ENCODE assay signal across 8 cellular contexts in genomic region chr3:49007771-49008528, GRCh38. TPM values are rescaled to one million over a fixed set of nuclear protein-coding genes. Genes with fewer than 3 reads are reported as not detected.
DNase-seq lines count a peak whose midpoint lies in the region; ATAC-seq, FAIRE-seq and TF ChIP-seq lines count a peak whose summit lies in the region.

No MANE protein-coding gene starts in this region.

- POLR2A ChIA-PET in HepG2 (lab: Yijun Ruan, JAX): interaction anchor here (0.8 to 12.8 kb wide), 20 partner anchors 8 to 457 kb away, joined by 3 to 280 read pairs (median 6); partner anchors contain the start of genes AMT, DALRD3, IMPDH2 and LAMB2

- peaks cover 8 to 16% of the 10 kb centered on the region in 2 experiments for H3K36me3 ChIP-seq in HepG2 (replicated peaks in 1 of 2; ENCODE audit: control insufficient read depth in 1 of 2, insufficient read depth in 2 of 2, low read length in 2 of 2)

- no peak for TF ChIP-seq CTCF in HepG2 (CRISPR knock-in tag; IDR thresholded peaks at IDR 0.05)

- peaks cover 51% of the 10 kb centered on the region for H3K4me1 ChIP-seq in HepG2 (ENCODE audit: insufficient read depth, low read length)

- H3K27ac ChIP-seq in HepG2 (ENCODE audit: extremely low read length, insufficient read depth, low read length): peak overlapping the region; percentile 86

- ATAC-seq in HG03039 (IDR thresholded peaks at IDR 0.05; ENCODE audit: unreplicated experiment) (peak; percentile 39), HepG2 (peak; percentile 35)

- peak overlapping the region; percentile 74 to 88 (median 78) for H3K4me3 ChIP-seq in HepG2 (replicated peaks in 1 of 3; ENCODE audit: insufficient read depth in 1 of 3, low read depth in 2 of 3, low read length in 3 of 3)

- TF ChIP-seq RAD21 in HepG2 (CRISPR knock-in tag; IDR thresholded peaks at IDR 0.05): no peak

- TF ChIP-seq EP300 in HepG2 (IDR thresholded peaks at IDR 0.05; ENCODE audit: low read depth in 2 of 2, low read length in 2 of 2): no peak
- no peak for TF ChIP-seq EP300 in HepG2 (CRISPR knock-in tag; IDR thresholded peaks at IDR 0.05; ENCODE audit: borderline replicate concordance)

- DNase-seq in SHP77 (lab: John Stamatoyannopoulos, UW): peak; percentile 61 to 73
- DNase-seq in SHP77 treated with DMSO at 0.1 percent for 48 hours (lab: John Stamatoyannopoulos, UW): no peak
- peak; percentile 56 for DNase-seq in NCI-H510A (lab: John Stamatoyannopoulos, UW)
- peak; percentile 69 to 82 for DNase-seq in activated CD4-positive, alpha-beta T cell treated with anti-CD3 and anti-CD28 coated beads, Interleukin-2, amount 50 U/mL, for 24 hours (ENCODE audit: low read depth in 1 of 2, low spot score in 1 of 2)
- peak; percentile 76 for DNase-seq in dedifferentiated amniotic fluid mesenchymal stem cell (ENCODE audit: extremely low spot score)
- DNase-seq in HepG2 (ENCODE audit: low spot score): peak; percentile 39
- peak; percentile 87 to 93 for DNase-seq in stimulated activated CD4-positive, alpha-beta T cell treated with anti-CD3 and anti-CD28 coated beads, Interleukin-4, amount 100 ng/mL, for 4 hours

- BruUV-seq in HepG2 (replicated peaks; lab: Mats Ljungman, UMichigan): TSS peak; percentile 62

- H2AFZ ChIP-seq in HepG2 (ENCODE audit: low read length): no peak overlapping the region

- TF ChIP-seq POLR2A in HepG2 (IDR thresholded peaks at IDR 0.05; ENCODE audit: insufficient read depth in 1 of 2, low read depth in 2 of 2, low read length in 2 of 2): no peak

- H3K9me3 ChIP-seq in HepG2 (ENCODE audit: low read length): no peaks in the 10 kb centered on the region

- WGBS in HepG2 (ENCODE audit: low lambda C conversion rate): 23% methylated on average over 32 of the region's 41 CpGs

- H3K79me2 ChIP-seq in HepG2 (ENCODE audit: insufficient read depth, low read length): peaks cover 34% of the 10 kb centered on the region

- CTCF ChIA-PET in HepG2 (lab: Yijun Ruan, JAX; ENCODE audit: low intra/inter-chr PET ratio, low total read pairs): no interaction called here

- peak overlapping the region; percentile 92 for H3K4me2 ChIP-seq in HepG2 (ENCODE audit: low read depth, low read length)

- H3K9ac ChIP-seq in HepG2 (ENCODE audit: insufficient read depth, low read depth, low read length): peak overlapping the region; percentile 89

- peaks cover 17% of the 10 kb centered on the region for H4K20me1 ChIP-seq in HepG2 (ENCODE audit: insufficient read depth, low read length)

- intact Hi-C loops in HepG2 (cut with micrococcal nuclease; ENCODE audit: unreplicated experiment): no loop called here

- no peaks in the 10 kb centered on the region for H3K27me3 ChIP-seq in HepG2 (ENCODE audit: control insufficient read depth in 1 of 2, insufficient read depth in 2 of 2, low read length in 2 of 2)

- in situ Hi-C loops in HepG2 (cut with HindIII; ENCODE audit: extremely low pct_ligation_motif_present, low pct_unique_long_range_greater_than_20kb): no loop called here

- FAIRE-seq in HepG2 (lab: Jason Lieb, UNC): no peak

RNA-seq across cellular contexts. Expression of gene WDR6, which starts 0.8 kb away (rescaled TPM):
- 71.2 and 73.4 TPM in 2 replicates for total RNA-seq in HepG2 (2016; rRNA removed; fragmentation: Illumina TruSeq; extraction: Trizol)
- total RNA-seq in HepG2 (2016; cell fraction: cytosol; rRNA removed; fragmentation: Illumina TruSeq; extraction: Trizol; ENCODE audit: low read depth): 3.5 and 5.3 TPM in 2 replicates
- total RNA-seq in HepG2 (2016; cell fraction: insoluble cytoplasmic fraction; rRNA removed; fragmentation: Illumina TruSeq; extraction: Trizol): 62.0 and 83.0 TPM in 2 replicates
- 11.9 and 16.0 TPM in 2 replicates for total RNA-seq in HepG2 (2016; cell fraction: membrane; rRNA removed; fragmentation: Illumina TruSeq; extraction: Trizol)
- total RNA-seq in HepG2 (2016; cell fraction: nucleus; rRNA removed; fragmentation: Illumina TruSeq; extraction: Trizol): 75.4 and 75.5 TPM in 2 replicates
- 139 and 187 TPM in 2 replicates for polyA plus RNA-seq in HepG2 (2011; rRNA removed)
- 54.1 and 69.9 TPM in 2 replicates for polyA plus RNA-seq in HepG2 (2011; cell fraction: cytosol; rRNA removed)
- 948 and 1,074 TPM in 2 replicates for polyA plus RNA-seq in HepG2 (2011; cell fraction: nucleus; rRNA removed)
- 82.4 and 107 TPM in 2 replicates for polyA plus RNA-seq in HepG2 (2012)
- 3.7 and 3.8 TPM in 2 replicates for polyA plus RNA-seq in HepG2 (2016; cell fraction: cytosol; fragmentation: Illumina TruSeq; extraction: Trizol; ENCODE audit: low read depth)
- polyA plus RNA-seq in HepG2 (2016; cell fraction: insoluble cytoplasmic fraction; fragmentation: Illumina TruSeq; extraction: Trizol; ENCODE audit: low read depth): 65.3 and 72.1 TPM in 2 replicates
- polyA plus RNA-seq in HepG2 (2016; cell fraction: membrane; fragmentation: Illumina TruSeq; extraction: Trizol; ENCODE audit: low read depth): 8.5 and 9.3 TPM in 2 replicates
- 267 and 275 TPM in 2 replicates for polyA plus RNA-seq in HepG2 (2016; cell fraction: nucleus; fragmentation: Illumina TruSeq; extraction: Trizol; ENCODE audit: insufficient read depth, low read depth)
- polyA minus RNA-seq in HepG2 (2011; rRNA and poly(A)+ RNA removed; ENCODE audit: low replicate concordance): 181 and 224 TPM in 2 replicates
- polyA minus RNA-seq in HepG2 (2011; cell fraction: cytosol; rRNA and poly(A)+ RNA removed): 39.8 and 50.4 TPM in 2 replicates
- polyA minus RNA-seq in HepG2 (2011; cell fraction: nucleus; rRNA and poly(A)+ RNA removed): 60.6 and 69.1 TPM in 2 replicates

RNA-seq across cellular contexts. Expression of gene DALRD3, which starts 10.4 kb away (rescaled TPM):
- 18.3 and 19.9 TPM in 2 replicates for total RNA-seq in HepG2 (2016; rRNA removed; fragmentation: Illumina TruSeq; extraction: Trizol)
- total RNA-seq in HepG2 (2016; cell fraction: cytosol; rRNA removed; fragmentation: Illumina TruSeq; extraction: Trizol; ENCODE audit: low read depth): 8.0 and 9.1 TPM in 2 replicates
- 17.2 and 17.7 TPM in 2 replicates for total RNA-seq in HepG2 (2016; cell fraction: insoluble cytoplasmic fraction; rRNA removed; fragmentation: Illumina TruSeq; extraction: Trizol)
- 13.3 and 16.1 TPM in 2 replicates for total RNA-seq in HepG2 (2016; cell fraction: membrane; rRNA removed; fragmentation: Illumina TruSeq; extraction: Trizol)
- total RNA-seq in HepG2 (2016; cell fraction: nucleus; rRNA removed; fragmentation: Illumina TruSeq; extraction: Trizol): 12.3 and 12.5 TPM in 2 replicates
- 31.7 and 36.5 TPM in 2 replicates for polyA plus RNA-seq in HepG2 (2011; rRNA removed)
- 28.5 and 42.5 TPM in 2 replicates for polyA plus RNA-seq in HepG2 (2011; cell fraction: cytosol; rRNA removed)
- polyA plus RNA-seq in HepG2 (2011; cell fraction: nucleus; rRNA removed): 69.2 and 85.2 TPM in 2 replicates
- polyA plus RNA-seq in HepG2 (2012): 10.7 and 12.1 TPM in 2 replicates
- polyA plus RNA-seq in HepG2 (2016; cell fraction: cytosol; fragmentation: Illumina TruSeq; extraction: Trizol; ENCODE audit: low read depth): 6.0 and 7.7 TPM in 2 replicates
- polyA plus RNA-seq in HepG2 (2016; cell fraction: insoluble cytoplasmic fraction; fragmentation: Illumina TruSeq; extraction: Trizol; ENCODE audit: low read depth): 16.3 and 17.2 TPM in 2 replicates
- polyA plus RNA-seq in HepG2 (2016; cell fraction: membrane; fragmentation: Illumina TruSeq; extraction: Trizol; ENCODE audit: low read depth): 10.6 and 11.7 TPM in 2 replicates
- polyA plus RNA-seq in HepG2 (2016; cell fraction: nucleus; fragmentation: Illumina TruSeq; extraction: Trizol; ENCODE audit: insufficient read depth, low read depth): 23.7 and 24.6 TPM in 2 replicates
- 62.8 and 69.7 TPM in 2 replicates for polyA minus RNA-seq in HepG2 (2011; rRNA and poly(A)+ RNA removed; ENCODE audit: low replicate concordance)
- 9.5 and 20.9 TPM in 2 replicates for polyA minus RNA-seq in HepG2 (2011; cell fraction: cytosol; rRNA and poly(A)+ RNA removed)
- 11.2 and 17.4 TPM in 2 replicates for polyA minus RNA-seq in HepG2 (2011; cell fraction: nucleus; rRNA and poly(A)+ RNA removed)

RNA-seq across cellular contexts. Expression of gene NDUFAF3, which starts 14.0 kb away (rescaled TPM):
- 50.0 and 51.9 TPM in 2 replicates for total RNA-seq in HepG2 (2016; rRNA removed; fragmentation: Illumina TruSeq; extraction: Trizol)
- total RNA-seq in HepG2 (2016; cell fraction: cytosol; rRNA removed; fragmentation: Illumina TruSeq; extraction: Trizol; ENCODE audit: low read depth): 26.9 and 32.9 TPM in 2 replicates
- 52.3 and 61.1 TPM in 2 replicates for total RNA-seq in HepG2 (2016; cell fraction: insoluble cytoplasmic fraction; rRNA removed; fragmentation: Illumina TruSeq; extraction: Trizol)
- total RNA-seq in HepG2 (2016; cell fraction: membrane; rRNA removed; fragmentation: Illumina TruSeq; extraction: Trizol): 26.1 and 38.8 TPM in 2 replicates
- total RNA-seq in HepG2 (2016; cell fraction: nucleus; rRNA removed; fragmentation: Illumina TruSeq; extraction: Trizol): 24.4 and 30.9 TPM in 2 replicates
- 39.0 and 42.0 TPM in 2 replicates for polyA plus RNA-seq in HepG2 (2011; rRNA removed)
- 32.1 and 56.3 TPM in 2 replicates for polyA plus RNA-seq in HepG2 (2011; cell fraction: cytosol; rRNA removed)
- 29.5 and 32.3 TPM in 2 replicates for polyA plus RNA-seq in HepG2 (2011; cell fraction: nucleus; rRNA removed)
- 31.0 and 39.6 TPM in 2 replicates for polyA plus RNA-seq in HepG2 (2012)
- polyA plus RNA-seq in HepG2 (2016; cell fraction: cytosol; fragmentation: Illumina TruSeq; extraction: Trizol; ENCODE audit: low read depth): 31.0 and 36.1 TPM in 2 replicates
- polyA plus RNA-seq in HepG2 (2016; cell fraction: insoluble cytoplasmic fraction; fragmentation: Illumina TruSeq; extraction: Trizol; ENCODE audit: low read depth): 63.6 and 69.8 TPM in 2 replicates
- polyA plus RNA-seq in HepG2 (2016; cell fraction: membrane; fragmentation: Illumina TruSeq; extraction: Trizol; ENCODE audit: low read depth): 28.9 and 36.0 TPM in 2 replicates
- 39.0 and 43.6 TPM in 2 replicates for polyA plus RNA-seq in HepG2 (2016; cell fraction: nucleus; fragmentation: Illumina TruSeq; extraction: Trizol; ENCODE audit: insufficient read depth, low read depth)
- 70.8 and 119 TPM in 2 replicates for polyA minus RNA-seq in HepG2 (2011; rRNA and poly(A)+ RNA removed; ENCODE audit: low replicate concordance)
- polyA minus RNA-seq in HepG2 (2011; cell fraction: cytosol; rRNA and poly(A)+ RNA removed): 23.8 and 35.3 TPM in 2 replicates
- polyA minus RNA-seq in HepG2 (2011; cell fraction: nucleus; rRNA and poly(A)+ RNA removed): 27.4 and 27.9 TPM in 2 replicates

RNA-seq across cellular contexts. Expression of gene P4HTM, which starts 17.9 kb away (rescaled TPM):
- not detected in 2 replicates for total RNA-seq in HepG2 (2016; rRNA removed; fragmentation: Illumina TruSeq; extraction: Trizol)
- total RNA-seq in HepG2 (2016; cell fraction: cytosol; rRNA removed; fragmentation: Illumina TruSeq; extraction: Trizol; ENCODE audit: low read depth): not detected in 2 replicates
- total RNA-seq in HepG2 (2016; cell fraction: insoluble cytoplasmic fraction; rRNA removed; fragmentation: Illumina TruSeq; extraction: Trizol): 0.09 TPM in 1 of 2 replicates, not detected in the other
- total RNA-seq in HepG2 (2016; cell fraction: membrane; rRNA removed; fragmentation: Illumina TruSeq; extraction: Trizol): not detected in 2 replicates
- 0.09 TPM in 1 of 2 replicates, not detected in the other for total RNA-seq in HepG2 (2016; cell fraction: nucleus; rRNA removed; fragmentation: Illumina TruSeq; extraction: Trizol)
- 0.01 TPM in 1 of 2 replicates, not detected in the other for polyA plus RNA-seq in HepG2 (2011; rRNA removed)
- 0.07 TPM in 1 of 2 replicates, not detected in the other for polyA plus RNA-seq in HepG2 (2011; cell fraction: cytosol; rRNA removed)
- polyA plus RNA-seq in HepG2 (2011; cell fraction: nucleus; rRNA removed): 0.29 and 0.38 TPM in 2 replicates
- 0.16 TPM in 1 of 2 replicates, not detected in the other for polyA plus RNA-seq in HepG2 (2012)
- polyA plus RNA-seq in HepG2 (2016; cell fraction: cytosol; fragmentation: Illumina TruSeq; extraction: Trizol; ENCODE audit: low read depth): not detected in 2 replicates
- polyA plus RNA-seq in HepG2 (2016; cell fraction: insoluble cytoplasmic fraction; fragmentation: Illumina TruSeq; extraction: Trizol; ENCODE audit: low read depth): not detected in 2 replicates
- not detected in 2 replicates for polyA plus RNA-seq in HepG2 (2016; cell fraction: membrane; fragmentation: Illumina TruSeq; extraction: Trizol; ENCODE audit: low read depth)
- not detected in 2 replicates for polyA plus RNA-seq in HepG2 (2016; cell fraction: nucleus; fragmentation: Illumina TruSeq; extraction: Trizol; ENCODE audit: insufficient read depth, low read depth)
- polyA minus RNA-seq in HepG2 (2011; rRNA and poly(A)+ RNA removed; ENCODE audit: low replicate concordance): 0.24 and 77.8 TPM in 2 replicates
- polyA minus RNA-seq in HepG2 (2011; cell fraction: cytosol; rRNA and poly(A)+ RNA removed): 2.1 and 2.3 TPM in 2 replicates
- 1.5 and 2.2 TPM in 2 replicates for polyA minus RNA-seq in HepG2 (2011; cell fraction: nucleus; rRNA and poly(A)+ RNA removed)

RNA-seq across cellular contexts. Expression of gene IMPDH2, which starts 21.2 kb away (rescaled TPM):
- total RNA-seq in HepG2 (2016; rRNA removed; fragmentation: Illumina TruSeq; extraction: Trizol): 260 and 344 TPM in 2 replicates
- 94.1 and 106 TPM in 2 replicates for total RNA-seq in HepG2 (2016; cell fraction: cytosol; rRNA removed; fragmentation: Illumina TruSeq; extraction: Trizol; ENCODE audit: low read depth)
- total RNA-seq in HepG2 (2016; cell fraction: insoluble cytoplasmic fraction; rRNA removed; fragmentation: Illumina TruSeq; extraction: Trizol): 263 and 346 TPM in 2 replicates
- total RNA-seq in HepG2 (2016; cell fraction: membrane; rRNA removed; fragmentation: Illumina TruSeq; extraction: Trizol): 186 and 193 TPM in 2 replicates
- total RNA-seq in HepG2 (2016; cell fraction: nucleus; rRNA removed; fragmentation: Illumina TruSeq; extraction: Trizol): 117 and 127 TPM in 2 replicates
- polyA plus RNA-seq in HepG2 (2011; rRNA removed): 248 and 252 TPM in 2 replicates
- 227 and 254 TPM in 2 replicates for polyA plus RNA-seq in HepG2 (2011; cell fraction: cytosol; rRNA removed)
- polyA plus RNA-seq in HepG2 (2011; cell fraction: nucleus; rRNA removed): 167 and 184 TPM in 2 replicates
- 171 and 213 TPM in 2 replicates for polyA plus RNA-seq in HepG2 (2012)
- 80.1 and 88.8 TPM in 2 replicates for polyA plus RNA-seq in HepG2 (2016; cell fraction: cytosol; fragmentation: Illumina TruSeq; extraction: Trizol; ENCODE audit: low read depth)
- 319 and 340 TPM in 2 replicates for polyA plus RNA-seq in HepG2 (2016; cell fraction: insoluble cytoplasmic fraction; fragmentation: Illumina TruSeq; extraction: Trizol; ENCODE audit: low read depth)
- 142 and 165 TPM in 2 replicates for polyA plus RNA-seq in HepG2 (2016; cell fraction: membrane; fragmentation: Illumina TruSeq; extraction: Trizol; ENCODE audit: low read depth)
- polyA plus RNA-seq in HepG2 (2016; cell fraction: nucleus; fragmentation: Illumina TruSeq; extraction: Trizol; ENCODE audit: insufficient read depth, low read depth): 169 and 178 TPM in 2 replicates
- 431 and 698 TPM in 2 replicates for polyA minus RNA-seq in HepG2 (2011; rRNA and poly(A)+ RNA removed; ENCODE audit: low replicate concordance)
- 171 and 193 TPM in 2 replicates for polyA minus RNA-seq in HepG2 (2011; cell fraction: cytosol; rRNA and poly(A)+ RNA removed)
- 84.5 and 109 TPM in 2 replicates for polyA minus RNA-seq in HepG2 (2011; cell fraction: nucleus; rRNA and poly(A)+ RNA removed)
